8 cellular contexts compared by ENCODE assay signal in the genomic region with DNA sequence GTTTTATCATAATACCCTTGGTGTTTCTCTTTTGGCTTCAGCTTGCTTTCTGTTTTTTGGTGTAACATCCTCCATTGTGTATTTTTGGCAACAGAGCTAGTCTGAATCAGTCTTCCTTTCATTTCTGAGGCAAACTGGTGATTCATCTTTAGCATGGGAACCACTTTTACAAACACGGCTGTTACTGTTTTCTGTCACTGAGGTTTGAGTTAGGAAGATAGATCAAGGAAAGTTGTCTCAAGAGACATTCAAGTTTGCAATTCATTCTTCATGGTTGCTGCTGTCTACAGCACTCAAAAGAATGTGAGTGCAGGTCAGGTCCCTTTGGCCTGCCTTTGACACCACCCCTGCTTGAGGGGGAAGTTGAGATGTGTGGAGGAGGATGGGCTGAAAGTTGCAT. TPM values are rescaled to one million over a fixed set of nuclear protein-coding genes. Genes with fewer than 3 reads are reported as not detected.
A peak's percentile ranks its signal among the peaks of the same experiment; 100 is the strongest.
DNase-seq lines count a peak whose midpoint lies in the region; ATAC-seq and TF ChIP-seq lines count a peak whose summit lies in the region.

No MANE protein-coding gene starts in this region.

- H3K4me2 ChIP-seq in GM23248 (ENCODE audit: unreplicated experiment): peak overlapping the region; percentile 75

- TF ChIP-seq CTCF in RWPE1 (conservative IDR thresholded peaks at IDR 0.05; ENCODE audit: low read depth): no peak

- H3K27ac Mint-ChIP-seq in naive thymus-derived CD8-positive, alpha-beta T cell: peak overlapping the region in 5 of 10 donors; percentile 5 to 42 (median 32)

- no peaks in the 10 kb centered on the region for H3K9me3 Mint-ChIP-seq in naive thymus-derived CD8-positive, alpha-beta T cell

- peak; percentile 77 for DNase-seq in AG20443 (ENCODE audit: low spot score)
- peak; percentile 92 for DNase-seq in GM23248
- DNase-seq in RWPE1 (ENCODE audit: low spot score): peak; percentile 49
- peak; percentile 96 for DNase-seq in foreskin melanocyte
- no peak for DNase-seq in COLO668 (lab: John Stamatoyannopoulos, UW; ENCODE audit: unreplicated experiment)
- no peak for DNase-seq in NCI-H82 (lab: John Stamatoyannopoulos, UW)
- DNase-seq in NCI-H526 (lab: John Stamatoyannopoulos, UW): no peak
- no peak for DNase-seq in naive thymus-derived CD8-positive, alpha-beta T cell

- peaks cover 20% of the 10 kb centered on the region for H3F3A ChIP-seq in GM23248 (ENCODE audit: insufficient read depth)

- H3K36me3 Mint-ChIP-seq in naive thymus-derived CD8-positive, alpha-beta T cell: no peaks in the 10 kb centered on the region

- no peaks in the 10 kb centered on the region for H3K36me3 ChIP-seq in GM23248 (ENCODE audit: low read depth)

- no peaks in the 10 kb centered on the region for H3K79me2 ChIP-seq in GM23248 (ENCODE audit: insufficient read depth)

- no peaks in the 10 kb centered on the region for H3K9me3 ChIP-seq in GM23248 (ENCODE audit: low read depth)

- H3K27ac ChIP-seq in GM23248 (peak overlapping the region; percentile 82), RWPE1 (no peak overlapping the region)

- CTCF ChIA-PET in RWPE1 (lab: Yijun Ruan, JAX): interaction anchor here (0.6 kb wide), 1 partner anchor 1245 kb away, joined by 3 read pairs; no protein-coding TSS in a partner anchor

- H3K4me1 Mint-ChIP-seq in naive thymus-derived CD8-positive, alpha-beta T cell: peaks cover 2 to 16% (median 11%) of the 10 kb centered on the region in 4 donors

- H3K4me3 Mint-ChIP-seq in naive thymus-derived CD8-positive, alpha-beta T cell: no peak overlapping the region

- H3K4me1 ChIP-seq in GM23248 (ENCODE audit: insufficient read depth): peaks cover 18% of the 10 kb centered on the region

- peak overlapping the region; percentile 33; the same call in 1 of the 2 replicates for H3K4me3 ChIP-seq in GM23248

- H3K27me3 ChIP-seq in GM23248 (replicated peaks; ENCODE audit: insufficient read depth): no peaks in the 10 kb centered on the region

- ATAC-seq in naive thymus-derived CD8-positive, alpha-beta T cell: no peak

- peak overlapping the region; percentile 57 for H3K9ac ChIP-seq in GM23248

- peaks cover 0 to 6% (median 0%) of the 10 kb centered on the region in 5 donors for H3K27me3 Mint-ChIP-seq in naive thymus-derived CD8-positive, alpha-beta T cell

- POLR2A ChIA-PET in RWPE1 (lab: Yijun Ruan, JAX; ENCODE audit: low non-redundant PET): no interaction called here
- POLR2A ChIA-PET in naive thymus-derived CD8-positive, alpha-beta T cell (lab: Charles Lee): no interaction called here

- no peaks in the 10 kb centered on the region for H4K20me1 ChIP-seq in GM23248 (ENCODE audit: insufficient read depth)

- H2AFZ ChIP-seq in GM23248: peak overlapping the region; percentile 35

- H3K9me2 ChIP-seq in GM23248 (ENCODE audit: insufficient read depth): no peaks in the 10 kb centered on the region

- 0 to 3% methylated on average over 1 of the region's 1 CpG for WGBS in GM23248 (ENCODE audit: low coverage in 1 of 2, low lambda C conversion rate in 2 of 2, missing lambda C conversion rate in 2 of 2), 2 experiments

- in situ Hi-C loops in GM23248 (cut with MboI): no loop called here

RNA-seq across cellular contexts. Expression of gene IL21, which starts 36.3 kb away (rescaled TPM):
- total RNA-seq in GM23248 (2014; rRNA removed; shearing (Covaris generic)): not detected in 2 replicates
- not detected in 2 replicates for polyA plus RNA-seq in GM23248 (2016; fragmentation: Nextera tagmentation; extraction: Ambion mirVana)
- not detected for total RNA-seq in naive thymus-derived CD8-positive, alpha-beta T cell
- not detected for polyA plus RNA-seq in naive thymus-derived CD8-positive, alpha-beta T cell

Comparison
In these comparisons a context has a peak if more than half of its experiments do, and no peak if none do; other contexts are left out.
1. DNase-seq: peak in AG20443 (single experiment), GM23248 (single experiment), RWPE1 (single experiment) and foreskin melanocyte (single experiment); none in COLO668 (single experiment), NCI-H82 (single experiment), NCI-H526 (0 of 2) and naive thymus-derived CD8-positive, alpha-beta T cell (0 of 10).